29 cellular contexts compared by ENCODE assay signal in genomic region chr15:101530224-101530958, GRCh38. TPM values are rescaled to one million over a fixed set of nuclear protein-coding genes. Genes with fewer than 3 reads are reported as not detected.
DNase-seq lines count a peak whose midpoint lies in the region; ATAC-seq, FAIRE-seq and TF ChIP-seq lines count a peak whose summit lies in the region.
"Had no signal": no experiment of that assay in that cellular context is flagged by ENCODE, and none has a peak within 500 bp of the region (broad histone marks: within the 10 kb centered on the region; RNA-seq: fewer than 3 reads in every experiment).

No MANE protein-coding gene starts in this region.

- CTCF ChIA-PET in activated CD8-positive, alpha-beta T cell treated with anti-CD3 and anti-CD28 coated beads, Interleukin-2, amount 10 ng/mL, durations not matched to agents 7 days and 5 days (lab: Charles Lee), result no interaction called here
- CTCF ChIA-PET in activated CD8-positive, alpha-beta T cell treated with anti-CD3 and anti-CD28 coated beads for 36 hours (lab: Charles Lee), result no interaction called here
- CTCF ChIA-PET in HepG2 (lab: Yijun Ruan, JAX; ENCODE audit: low intra/inter-chr PET ratio, low total read pairs), result no interaction called here
- CTCF ChIA-PET in naive thymus-derived CD4-positive, alpha-beta T cell (lab: Charles Lee), result no interaction called here

- H3K79me2 ChIP-seq in HepG2 (ENCODE audit: insufficient read depth, low read length), result no peaks in the 10 kb centered on the region

- TF ChIP-seq POLR2A in NB4 (IDR thresholded peaks at IDR 0.05; ENCODE audit: extremely low read depth, insufficient read length) (no peak), HepG2 (IDR thresholded peaks at IDR 0.05; ENCODE audit: insufficient read depth in 1 of 2, low read depth in 2 of 2, low read length in 2 of 2) (no peak), vagina (IDR thresholded peaks at IDR 0.05) (no peak)

- peaks cover 95% of the 10 kb centered on the region for H3K4me1 ChIP-seq in HepG2 (ENCODE audit: insufficient read depth, low read length)
- H3K4me1 ChIP-seq in vagina, result no peaks in the 10 kb centered on the region
- H3K4me1 ChIP-seq in naive thymus-derived CD4-positive, alpha-beta T cell (ENCODE audit: control insufficient read depth in 2 of 2, insufficient read depth in 2 of 2, low read length in 2 of 2), result no peaks in the 10 kb centered on the region
- H3K4me1 ChIP-seq: BE2C had no signal

- H3K9me3 ChIP-seq in HepG2 (ENCODE audit: low read length), result no peaks in the 10 kb centered on the region
- H3K9me3 ChIP-seq in vagina, result no peaks in the 10 kb centered on the region
- no peaks in the 10 kb centered on the region for H3K9me3 ChIP-seq in naive thymus-derived CD4-positive, alpha-beta T cell (ENCODE audit: control insufficient read depth in 2 of 3, low read length in 3 of 3)
- H3K9me3 ChIP-seq: BE2C, esophagus squamous epithelium, gastrocnemius medialis, stomach, tibial nerve had no signal

- intact Hi-C loops in activated CD8-positive, alpha-beta T cell treated with anti-CD3 and anti-CD28 coated beads for 36 hours (cut with micrococcal nuclease), result no loop called here
- intact Hi-C loops in HepG2 (cut with micrococcal nuclease; ENCODE audit: unreplicated experiment) (no loop called here), vagina (cut with DNase I) (no loop called here)
- intact Hi-C loops in naive thymus-derived CD4-positive, alpha-beta T cell (cut with micrococcal nuclease), result no loop called here

- no peaks in the 10 kb centered on the region for H4K20me1 ChIP-seq in HepG2 (ENCODE audit: insufficient read depth, low read length)

- POLR2A ChIA-PET in activated CD8-positive, alpha-beta T cell treated with anti-CD3 and anti-CD28 coated beads, Interleukin-2, amount 10 ng/mL, durations not matched to agents 7 days and 5 days (lab: Charles Lee), result no interaction called here
- POLR2A ChIA-PET in activated CD8-positive, alpha-beta T cell treated with anti-CD3 and anti-CD28 coated beads for 36 hours (lab: Charles Lee), result no interaction called here
- POLR2A ChIA-PET in HepG2 (lab: Yijun Ruan, JAX), result no interaction called here
- POLR2A ChIA-PET in naive thymus-derived CD4-positive, alpha-beta T cell (lab: Charles Lee), result no interaction called here

- H3K4me1 Mint-ChIP-seq in activated CD8-positive, alpha-beta T cell treated with anti-CD3 and anti-CD28 coated beads, Interleukin-2, amount 10 ng/mL, durations not matched to agents 7 days and 5 days (ENCODE audit: low read depth), result no peaks in the 10 kb centered on the region
- no peaks in the 10 kb centered on the region for H3K4me1 Mint-ChIP-seq in activated CD8-positive, alpha-beta T cell treated with anti-CD3 and anti-CD28 coated beads for 36 hours (ENCODE audit: low read depth)
- peaks cover 0 to 6% (median 0%) of the 10 kb centered on the region in 7 donors for H3K4me1 Mint-ChIP-seq in naive thymus-derived CD4-positive, alpha-beta T cell
- H3K4me1 Mint-ChIP-seq: activated CD4-positive, alpha-beta T cell treated with anti-CD3 and anti-CD28 coated beads, Interleukin-2, amount 10 ng/mL, durations not matched to agents 7 days and 5 days; activated naive CD8-positive, alpha-beta T cell treated with anti-CD3 and anti-CD28 coated beads, Interleukin-2, amount 10 ng/mL, durations not matched to agents 7 days and 5 days; naive B cell had no signal

- H3K36me3 ChIP-seq in HepG2 (replicated peaks in 1 of 2; ENCODE audit: control insufficient read depth in 1 of 2, insufficient read depth in 2 of 2, low read length in 2 of 2) (no peaks in the 10 kb centered on the region), vagina (no peaks in the 10 kb centered on the region)
- H3K36me3 ChIP-seq in naive thymus-derived CD4-positive, alpha-beta T cell (ENCODE audit: control insufficient read depth in 2 of 3, insufficient read depth in 3 of 3, low read length in 3 of 3), result no peaks in the 10 kb centered on the region
- H3K36me3 ChIP-seq: BE2C, esophagus squamous epithelium, gastrocnemius medialis, stomach, tibial nerve had no signal

- no peak for TF ChIP-seq RAD21 in HepG2 (CRISPR knock-in tag; IDR thresholded peaks at IDR 0.05)

- no TSS peak for BruUV-seq in HepG2 (replicated peaks; lab: Mats Ljungman, UMichigan)

- H3K9ac ChIP-seq in HepG2 (ENCODE audit: insufficient read depth, low read depth, low read length), result no peak overlapping the region

- no peaks in the 10 kb centered on the region for H3K27me3 Mint-ChIP-seq in activated CD8-positive, alpha-beta T cell treated with anti-CD3 and anti-CD28 coated beads, Interleukin-2, amount 10 ng/mL, durations not matched to agents 7 days and 5 days (ENCODE audit: low read depth)
- H3K27me3 Mint-ChIP-seq in activated CD8-positive, alpha-beta T cell treated with anti-CD3 and anti-CD28 coated beads for 36 hours, result no peaks in the 10 kb centered on the region
- H3K27me3 Mint-ChIP-seq in naive thymus-derived CD4-positive, alpha-beta T cell, result peaks cover 0 to 27% (median 5%) of the 10 kb centered on the region in 5 donors

- H3K27ac ChIP-seq in HepG2 (ENCODE audit: extremely low read length, insufficient read depth, low read length) (peak overlapping the region; percentile 98), vagina (no peak overlapping the region)
- H3K27ac ChIP-seq in naive thymus-derived CD4-positive, alpha-beta T cell (ENCODE audit: low read depth, low read length), result no peak overlapping the region
- H3K27ac ChIP-seq: esophagus squamous epithelium, gastrocnemius medialis, tibial nerve had no signal

- H3K4me2 ChIP-seq in HepG2 (ENCODE audit: low read depth, low read length), result no peak overlapping the region

- no peak for TF ChIP-seq CTCF in activated CD8-positive, alpha-beta T cell treated with anti-CD3 and anti-CD28 coated beads for 36 hours (IDR thresholded peaks at IDR 0.05)
- TF ChIP-seq CTCF in NB4 (IDR thresholded peaks at IDR 0.05; ENCODE audit: low read depth, low read length), result no peak
- no peak for TF ChIP-seq CTCF in HepG2 (CRISPR knock-in tag; IDR thresholded peaks at IDR 0.05)
- no peak for TF ChIP-seq CTCF in vagina (IDR thresholded peaks at IDR 0.05)

- H3K27me3 ChIP-seq in HepG2 (ENCODE audit: control insufficient read depth in 1 of 2, insufficient read depth in 2 of 2, low read length in 2 of 2) (no peaks in the 10 kb centered on the region), vagina (no peaks in the 10 kb centered on the region)
- no peaks in the 10 kb centered on the region for H3K27me3 ChIP-seq in naive thymus-derived CD4-positive, alpha-beta T cell (ENCODE audit: control insufficient read depth in 2 of 2, insufficient read depth in 2 of 2, low read length in 2 of 2)
- H3K27me3 ChIP-seq: BE2C, gastrocnemius medialis, tibial nerve had no signal

- in situ Hi-C loops in HepG2 (cut with HindIII; ENCODE audit: extremely low pct_ligation_motif_present, low pct_unique_long_range_greater_than_20kb), result no loop called here

- no peak overlapping the region for H3K27ac Mint-ChIP-seq in activated CD8-positive, alpha-beta T cell treated with anti-CD3 and anti-CD28 coated beads, Interleukin-2, amount 10 ng/mL, durations not matched to agents 7 days and 5 days
- H3K27ac Mint-ChIP-seq in activated CD8-positive, alpha-beta T cell treated with anti-CD3 and anti-CD28 coated beads for 36 hours, result no peak overlapping the region
- H3K27ac Mint-ChIP-seq in naive thymus-derived CD4-positive, alpha-beta T cell, result no peak overlapping the region
- H3K27ac Mint-ChIP-seq: activated CD4-positive, alpha-beta T cell treated with anti-CD3 and anti-CD28 coated beads, Interleukin-2, amount 10 ng/mL, durations not matched to agents 7 days and 5 days; activated naive CD8-positive, alpha-beta T cell treated with anti-CD3 and anti-CD28 coated beads, Interleukin-2, amount 10 ng/mL, durations not matched to agents 7 days and 5 days; activated T-helper 2 cell treated with anti-CD3 and anti-CD28 coated beads, Interferon-gamma antibody, Interleukin-2, Interleukin-4, amounts not matched to agents 10 μg/mL and 5 μg/mL and 100 μg/mL, durations not matched to agents 14 hours and 24 hours and 36 hours; effector memory CD8-positive, alpha-beta T cell; T-helper 1 cell treated with Interleukin-12 subunit alpha and Interleukin-12 subunit beta and Interleukin-4 antibody, amounts not matched to agents 30 μg/mL and 1 μg/mL, for 36 hours had no signal

- FAIRE-seq in HepG2 (lab: Jason Lieb, UNC), result no peak
- FAIRE-seq: A204.1, D721Med, G401.6 had no signal

- no peak overlapping the region for H2AFZ ChIP-seq in HepG2 (ENCODE audit: low read length)

- H3K9me3 Mint-ChIP-seq in activated CD8-positive, alpha-beta T cell treated with anti-CD3 and anti-CD28 coated beads, Interleukin-2, amount 10 ng/mL, durations not matched to agents 7 days and 5 days (ENCODE audit: insufficient read depth), result no peaks in the 10 kb centered on the region
- no peaks in the 10 kb centered on the region for H3K9me3 Mint-ChIP-seq in activated CD8-positive, alpha-beta T cell treated with anti-CD3 and anti-CD28 coated beads for 36 hours
- no peaks in the 10 kb centered on the region for H3K9me3 Mint-ChIP-seq in naive thymus-derived CD4-positive, alpha-beta T cell
- H3K9me3 Mint-ChIP-seq: activated CD4-positive, alpha-beta T cell treated with anti-CD3 and anti-CD28 coated beads, Interleukin-2, amount 10 ng/mL, durations not matched to agents 7 days and 5 days; activated naive CD8-positive, alpha-beta T cell treated with anti-CD3 and anti-CD28 coated beads, Interleukin-2, amount 10 ng/mL, durations not matched to agents 7 days and 5 days; activated T-helper 2 cell treated with anti-CD3 and anti-CD28 coated beads, Interferon-gamma antibody, Interleukin-2, Interleukin-4, amounts not matched to agents 10 μg/mL and 5 μg/mL and 100 μg/mL, durations not matched to agents 14 hours and 24 hours and 36 hours; effector memory CD8-positive, alpha-beta T cell; naive B cell; T-helper 1 cell treated with Interleukin-12 subunit alpha and Interleukin-12 subunit beta and Interleukin-4 antibody, amounts not matched to agents 30 μg/mL and 1 μg/mL, for 36 hours had no signal

- no peaks in the 10 kb centered on the region for H3K36me3 Mint-ChIP-seq in activated CD8-positive, alpha-beta T cell treated with anti-CD3 and anti-CD28 coated beads, Interleukin-2, amount 10 ng/mL, durations not matched to agents 7 days and 5 days (ENCODE audit: low read depth)
- H3K36me3 Mint-ChIP-seq in activated CD8-positive, alpha-beta T cell treated with anti-CD3 and anti-CD28 coated beads for 36 hours (ENCODE audit: low read depth), result no peaks in the 10 kb centered on the region
- no peaks in the 10 kb centered on the region for H3K36me3 Mint-ChIP-seq in naive thymus-derived CD4-positive, alpha-beta T cell
- H3K36me3 Mint-ChIP-seq: activated naive CD8-positive, alpha-beta T cell treated with anti-CD3 and anti-CD28 coated beads, Interleukin-2, amount 10 ng/mL, durations not matched to agents 7 days and 5 days; naive B cell had no signal

- peak; percentile 11 for DNase-seq in activated CD8-positive, alpha-beta T cell treated with anti-CD3 and anti-CD28 coated beads, Interleukin-2, amount 10 ng/mL, durations not matched to agents 7 days and 5 days
- DNase-seq in activated CD8-positive, alpha-beta T cell treated with anti-CD3 and anti-CD28 coated beads for 36 hours, result no peak
- DNase-seq in NB4 (ENCODE audit: low read depth) (peak; percentile 58), HepG2 (ENCODE audit: low spot score) (no peak), vagina (ENCODE audit: extremely low spot score in 2 of 2) (peak; percentile 71 to 72), midbrain (lab: John Stamatoyannopoulos, UW) (no peak)
- no peak for DNase-seq in naive thymus-derived CD4-positive, alpha-beta T cell
- DNase-seq: activated CD4-positive, alpha-beta T cell treated with anti-CD3 and anti-CD28 coated beads, Interleukin-2, amount 10 ng/mL, durations not matched to agents 7 days and 5 days; activated CD8-positive, alpha-beta memory T cell treated with anti-CD3 and anti-CD28 coated beads, Interleukin-2, amount 50 U/mL, for 48 hours; activated naive CD8-positive, alpha-beta T cell treated with anti-CD3 and anti-CD28 coated beads, Interleukin-2, amount 10 ng/mL, durations not matched to agents 7 days and 5 days; BE2C; effector memory CD8-positive, alpha-beta T cell; esophagus squamous epithelium; gastrocnemius medialis; hippocampal formation; naive B cell; NCI-H1092; NCI-H1930; NCI-H345; stimulated activated CD4-positive, alpha-beta T cell treated with anti-CD3 and anti-CD28 coated beads, Interleukin-12 subunit alpha, Interleukin-12 subunit beta, amount 100 ng/mL, for 4 hours; stomach had no signal

- TF ChIP-seq EP300 in HepG2 (IDR thresholded peaks at IDR 0.05; ENCODE audit: low read depth in 2 of 2, low read length in 2 of 2), result no peak
- TF ChIP-seq EP300 in HepG2 (CRISPR knock-in tag; IDR thresholded peaks at IDR 0.05; ENCODE audit: borderline replicate concordance), result no peak

- H3K4me3 Mint-ChIP-seq in activated CD8-positive, alpha-beta T cell treated with anti-CD3 and anti-CD28 coated beads, Interleukin-2, amount 10 ng/mL, durations not matched to agents 7 days and 5 days, result no peak overlapping the region
- H3K4me3 Mint-ChIP-seq in activated CD8-positive, alpha-beta T cell treated with anti-CD3 and anti-CD28 coated beads for 36 hours, result no peak overlapping the region
- no peak overlapping the region for H3K4me3 Mint-ChIP-seq in naive thymus-derived CD4-positive, alpha-beta T cell
- H3K4me3 Mint-ChIP-seq: activated CD4-positive, alpha-beta T cell treated with anti-CD3 and anti-CD28 coated beads, Interleukin-2, amount 10 ng/mL, durations not matched to agents 7 days and 5 days; activated naive CD8-positive, alpha-beta T cell treated with anti-CD3 and anti-CD28 coated beads, Interleukin-2, amount 10 ng/mL, durations not matched to agents 7 days and 5 days; effector memory CD8-positive, alpha-beta T cell; naive B cell; T-helper 1 cell treated with Interleukin-12 subunit alpha and Interleukin-12 subunit beta and Interleukin-4 antibody, amounts not matched to agents 30 μg/mL and 1 μg/mL, for 36 hours had no signal

- no peak overlapping the region for H3K4me3 ChIP-seq in NB4 (ENCODE audit: low read depth, low read length)
- no peak overlapping the region for H3K4me3 ChIP-seq in HepG2 (replicated peaks in 1 of 3; ENCODE audit: insufficient read depth in 1 of 3, low read depth in 2 of 3, low read length in 3 of 3)
- H3K4me3 ChIP-seq in vagina, result no peak overlapping the region
- H3K4me3 ChIP-seq in naive thymus-derived CD4-positive, alpha-beta T cell (ENCODE audit: low read length), result no peak overlapping the region
- H3K4me3 ChIP-seq: esophagus squamous epithelium, gastrocnemius medialis, stomach, tibial nerve had no signal

- WGBS in HepG2 (ENCODE audit: low lambda C conversion rate), result 85% methylated on average over 13 of the region's 17 CpGs

- no peak for ATAC-seq in activated CD8-positive, alpha-beta T cell treated with anti-CD3 and anti-CD28 coated beads, Interleukin-2, amount 10 ng/mL, durations not matched to agents 7 days and 5 days
- ATAC-seq in activated CD8-positive, alpha-beta T cell treated with anti-CD3 and anti-CD28 coated beads for 36 hours, result no peak
- ATAC-seq in HepG2 (no peak), HG02938 (IDR thresholded peaks at IDR 0.05; ENCODE audit: unreplicated experiment) (no peak)
- no peak for ATAC-seq in naive thymus-derived CD4-positive, alpha-beta T cell
- ATAC-seq: effector memory CD8-positive, alpha-beta T cell; gastrocnemius medialis had no signal

RNA-seq across cellular contexts. Expression of gene PCSK6, which starts 40.9 kb away (rescaled TPM):
- total RNA-seq in activated CD8-positive, alpha-beta T cell treated with anti-CD3 and anti-CD28 coated beads, Interleukin-2, amount 10 ng/mL, durations not matched to agents 7 days and 5 days, result under 1 TPM; 0.68 to 0.76 TPM
- 1 to 10 TPM; 2.7 to 3.0 TPM for total RNA-seq in activated CD8-positive, alpha-beta T cell treated with anti-CD3 and anti-CD28 coated beads for 36 hours
- total RNA-seq in HepG2 (2016; rRNA removed; fragmentation: Illumina TruSeq; extraction: Trizol) (42.5 and 56.5 TPM in 2 replicates), vagina (7.4 TPM)
- 71.9 and 81.0 TPM in 2 replicates for total RNA-seq in HepG2 (2016; cell fraction: cytosol; rRNA removed; fragmentation: Illumina TruSeq; extraction: Trizol; ENCODE audit: low read depth)
- total RNA-seq in HepG2 (2016; cell fraction: insoluble cytoplasmic fraction; rRNA removed; fragmentation: Illumina TruSeq; extraction: Trizol), result 34.4 and 55.2 TPM in 2 replicates
- 69.6 and 77.5 TPM in 2 replicates for total RNA-seq in HepG2 (2016; cell fraction: membrane; rRNA removed; fragmentation: Illumina TruSeq; extraction: Trizol)
- total RNA-seq in HepG2 (2016; cell fraction: nucleus; rRNA removed; fragmentation: Illumina TruSeq; extraction: Trizol), result 66.0 and 74.7 TPM in 2 replicates
- polyA plus RNA-seq in HepG2 (2011; rRNA removed), result 155 and 208 TPM in 2 replicates
- polyA plus RNA-seq in HepG2 (2011; cell fraction: cytosol; rRNA removed), result 113 and 150 TPM in 2 replicates
- 207 and 256 TPM in 2 replicates for polyA plus RNA-seq in HepG2 (2011; cell fraction: nucleus; rRNA removed)
- 61.3 and 94.3 TPM in 2 replicates for polyA plus RNA-seq in HepG2 (2012)
- polyA plus RNA-seq in HepG2 (2016; cell fraction: cytosol; fragmentation: Illumina TruSeq; extraction: Trizol; ENCODE audit: low read depth), result 28.0 and 30.8 TPM in 2 replicates
- 34.4 and 44.9 TPM in 2 replicates for polyA plus RNA-seq in HepG2 (2016; cell fraction: insoluble cytoplasmic fraction; fragmentation: Illumina TruSeq; extraction: Trizol; ENCODE audit: low read depth)
- 53.8 and 67.9 TPM in 2 replicates for polyA plus RNA-seq in HepG2 (2016; cell fraction: membrane; fragmentation: Illumina TruSeq; extraction: Trizol; ENCODE audit: low read depth)
- polyA plus RNA-seq in HepG2 (2016; cell fraction: nucleus; fragmentation: Illumina TruSeq; extraction: Trizol; ENCODE audit: insufficient read depth, low read depth), result 84.3 and 88.3 TPM in 2 replicates
- 65.0 and 447 TPM in 2 replicates for polyA minus RNA-seq in HepG2 (2011; rRNA and poly(A)+ RNA removed; ENCODE audit: low replicate concordance)
- 126 and 149 TPM in 2 replicates for polyA minus RNA-seq in HepG2 (2011; cell fraction: cytosol; rRNA and poly(A)+ RNA removed)
- 126 and 142 TPM in 2 replicates for polyA minus RNA-seq in HepG2 (2011; cell fraction: nucleus; rRNA and poly(A)+ RNA removed)
- 1 to 10 TPM in 2 of 5 experiments, under 1 TPM in 2, not detected in 1; 0.54 to 3.0 (median 1.3) TPM for total RNA-seq in naive thymus-derived CD4-positive, alpha-beta T cell
- polyA plus RNA-seq in naive thymus-derived CD4-positive, alpha-beta T cell, result under 1 TPM; 0.12 to 0.39 TPM
- total RNA-seq: H4 had no signal

Comparison
In these comparisons a context has a peak if more than half of its experiments do, and no peak if none do; other contexts are left out.
1. DNase-seq: peak in activated CD8-positive, alpha-beta T cell treated with anti-CD3 and anti-CD28 coated beads, Interleukin-2, amount 10 ng/mL, durations not matched to agents 7 days and 5 days (single experiment), NB4 (single experiment) and vagina (2 of 2); none in activated CD8-positive, alpha-beta T cell treated with anti-CD3 and anti-CD28 coated beads for 36 hours (single experiment), HepG2 (single experiment), naive thymus-derived CD4-positive, alpha-beta T cell (0 of 9) and midbrain (single experiment).